In the genomic region with DNA sequence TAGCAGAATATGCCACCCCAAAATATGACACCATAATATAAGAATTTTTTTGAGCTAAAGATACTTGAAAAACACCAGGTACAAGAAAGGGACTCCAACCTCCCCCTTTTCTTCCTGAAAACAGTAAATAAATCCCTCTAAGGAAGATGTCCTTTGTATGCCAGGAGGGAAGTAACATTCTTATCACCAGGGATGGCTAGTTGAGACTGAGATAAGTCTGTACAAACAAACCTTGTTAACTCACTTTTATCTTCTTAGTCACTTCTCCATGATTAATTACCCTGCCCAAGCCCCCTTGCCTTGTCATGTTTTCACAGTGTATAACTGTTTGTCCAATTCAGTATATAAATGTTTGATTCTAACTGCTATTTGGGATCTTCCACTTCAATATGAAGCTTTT, we compare ENCODE assay signal across 19 cellular contexts.
A peak's percentile ranks its signal among the peaks of the same experiment; 100 is the strongest.
DNase-seq lines count a peak whose midpoint lies in the region; ATAC-seq lines count a peak whose summit lies in the region.
"Had no signal": no experiment of that assay in that cellular context is flagged by ENCODE, and none has a peak within 500 bp of the region (broad histone marks: within the 10 kb centered on the region; RNA-seq: fewer than 3 reads in every experiment).

No MANE protein-coding gene starts in this region.

- H3K4me3 Mint-ChIP-seq in central memory CD8-positive, alpha-beta T cell: no peak overlapping the region
- H3K4me3 Mint-ChIP-seq: CD4-positive, alpha-beta memory T cell; HFFc6 had no signal

- H3K36me3 ChIP-seq in HUES6 (ENCODE audit: control insufficient read depth, insufficient read depth, low read length) (no peaks in the 10 kb centered on the region), mesodermal cell (ENCODE audit: control insufficient read depth, insufficient read depth, low read length) (no peaks in the 10 kb centered on the region)
- H3K36me3 ChIP-seq: BE2C, HAP-1 had no signal

- peak; percentile 37 for DNase-seq in NCI-H82 treated with DMSO at 0.1 percent for 48 hours (lab: John Stamatoyannopoulos, UW; ENCODE audit: unreplicated experiment)
- DNase-seq in central memory CD8-positive, alpha-beta T cell (ENCODE audit: low spot score in 2 of 2): no peak
- DNase-seq in activated CD4-positive, alpha-beta T cell treated with anti-CD3 and anti-CD28 coated beads for 1 hour: no peak
- DNase-seq: BE2C; CD4-positive, alpha-beta memory T cell; COR-L47; DMS153; DMS79 treated with DMSO at 0.1 percent for 48 hours; EL; GDM1; HFFc6; IMR-90 had no signal

- H3K4me3 ChIP-seq in HUES6 (ENCODE audit: low read depth, low read length) (no peak overlapping the region), mesodermal cell (ENCODE audit: extremely low read depth, insufficient read depth, low read length, poor library complexity, severe bottlenecking) (no peak overlapping the region)
- H3K4me3 ChIP-seq: A549, HAP-1 had no signal

- H3K27ac Mint-ChIP-seq in central memory CD8-positive, alpha-beta T cell (ENCODE audit: low read depth): peak overlapping the region; percentile 12
- H3K27ac Mint-ChIP-seq: CD4-positive, alpha-beta memory T cell; HFFc6 had no signal

- H3K27me3 ChIP-seq in HUES6 (ENCODE audit: control insufficient read depth, insufficient read depth, low read length): no peaks in the 10 kb centered on the region
- H3K27me3 ChIP-seq: BE2C had no signal

- peak overlapping the region; percentile 30; the same call in 1 of the 2 replicates for H3K27ac ChIP-seq in HUES6 (ENCODE audit: low read depth, low read length)
- H3K27ac ChIP-seq in mesodermal cell (ENCODE audit: low read depth, low read length, severe bottlenecking): peak overlapping the region; percentile 19
- H3K27ac ChIP-seq: A549, C4-2B had no signal

- ATAC-seq in central memory CD8-positive, alpha-beta T cell (replicated peaks; ENCODE audit: extremely low read depth, poor library complexity, severe bottlenecking): no peak
- ATAC-seq in GM21529 (IDR thresholded peaks at IDR 0.05; ENCODE audit: unreplicated experiment): no peak
- ATAC-seq in GM21526 (IDR thresholded peaks at IDR 0.05; ENCODE audit: low FRiP score, unreplicated experiment): no peak
- ATAC-seq: A549 had no signal

- no peak overlapping the region for H3K9ac ChIP-seq in HUES6 (ENCODE audit: low read length)

- peaks cover 6% of the 10 kb centered on the region for H3K4me1 Mint-ChIP-seq in central memory CD8-positive, alpha-beta T cell
- H3K4me1 Mint-ChIP-seq: CD4-positive, alpha-beta memory T cell had no signal

- H3K9me3 Mint-ChIP-seq in central memory CD8-positive, alpha-beta T cell: no peaks in the 10 kb centered on the region

- H3K27me3 Mint-ChIP-seq in central memory CD8-positive, alpha-beta T cell: no peaks in the 10 kb centered on the region
- H3K27me3 Mint-ChIP-seq: CD4-positive, alpha-beta memory T cell had no signal

- no peaks in the 10 kb centered on the region for H3K4me1 ChIP-seq in HUES6 (ENCODE audit: control insufficient read depth, insufficient read depth, low read length)
- H3K4me1 ChIP-seq in mesodermal cell (ENCODE audit: control insufficient read depth, insufficient read depth, low read length, poor library complexity, severe bottlenecking): peaks cover 17% of the 10 kb centered on the region
- H3K4me1 ChIP-seq: A549 had no signal

- H3K9me3 ChIP-seq in HUES6 (ENCODE audit: control insufficient read depth, insufficient read depth, low read depth, low read length): no peaks in the 10 kb centered on the region
- H3K9me3 ChIP-seq in mesodermal cell (ENCODE audit: control insufficient read depth, low read length): peaks cover 7% of the 10 kb centered on the region
- H3K9me3 ChIP-seq: A549, BE2C had no signal

- no peaks in the 10 kb centered on the region for H3K36me3 Mint-ChIP-seq in central memory CD8-positive, alpha-beta T cell (ENCODE audit: insufficient read depth)
- H3K36me3 Mint-ChIP-seq: CD4-positive, alpha-beta memory T cell had no signal
